ENCODE assay signal across 23 cellular contexts in genomic region chr10:126937026-126937425, GRCh38. TPM values are rescaled to one million over a fixed set of nuclear protein-coding genes. Genes with fewer than 3 reads are reported as not detected.
"Had no signal": no experiment of that assay in that cellular context is flagged by ENCODE, and none has a peak within 500 bp of the region (broad histone marks: within the 10 kb centered on the region; RNA-seq: fewer than 3 reads in every experiment).

No MANE protein-coding gene starts in this region.

- ATAC-seq: activated CD4-positive, alpha-beta T cell treated with anti-CD3 and anti-CD28 coated beads for 36 hours; activated CD8-positive, alpha-beta memory T cell treated with anti-CD3 and anti-CD28 coated beads, Interleukin-2, amount 10 ng/mL, durations not matched to agents 7 days and 5 days; activated CD8-positive, alpha-beta T cell treated with anti-CD3 and anti-CD28 coated beads, Interleukin-2, amount 10 ng/mL, durations not matched to agents 7 days and 5 days; esophagus mucosa; foreskin keratinocyte; gastroesophageal sphincter had no signal

- DNase-seq: activated CD4-positive, alpha-beta memory T cell treated with anti-CD3 and anti-CD28 coated beads for 36 hours; activated CD4-positive, alpha-beta T cell treated with anti-CD3 and anti-CD28 coated beads for 36 hours; activated CD4-positive, alpha-beta T cell treated with anti-CD3 and anti-CD28 coated beads, Interleukin-2, amount 10 ng/mL, durations not matched to agents 24 days and 14 days; activated CD4-positive, CD25-positive, alpha-beta regulatory T cell; activated CD4-positive, CD25-positive, alpha-beta regulatory T cell treated with anti-CD3 and anti-CD28 coated beads, Interleukin-2, amount 50 U/mL, for 72 hours; activated CD8-positive, alpha-beta memory T cell treated with anti-CD3 and anti-CD28 coated beads, Interleukin-2, amount 10 ng/mL, durations not matched to agents 7 days and 5 days; activated CD8-positive, alpha-beta memory T cell treated with anti-CD3 and anti-CD28 coated beads, Interleukin-2, amount 50 U/mL, for 4 hours; activated CD8-positive, alpha-beta T cell treated with anti-CD3 and anti-CD28 coated beads, Interleukin-2, amount 10 ng/mL, durations not matched to agents 7 days and 5 days; activated effector memory CD4-positive, alpha-beta T cell treated with anti-CD3 and anti-CD28 coated beads, Interleukin-2, amount 50 U/mL, for 16 hours; activated naive CD4-positive, alpha-beta T cell treated with anti-CD3 and anti-CD28 coated beads for 36 hours; activated naive CD8-positive, alpha-beta T cell treated with anti-CD3 and anti-CD28 coated beads, Interleukin-2, amount 10 ng/mL, durations not matched to agents 7 days and 5 days; activated T-cell treated with anti-CD3 and anti-CD28 coated beads, Interleukin-2, amount 50 U/mL, for 1 hour; activated T-cell treated with anti-CD3 and anti-CD28 coated beads, Interleukin-2, amount 50 U/mL, for 48 hours; cortex of kidney; dorsolateral prefrontal cortex; effector memory CD4-positive, alpha-beta T cell; foreskin keratinocyte; heart right ventricle; T-helper 2 cell had no signal

- H3K4me3 ChIP-seq: ascending aorta, breast epithelium, dorsolateral prefrontal cortex, gastroesophageal sphincter, heart right ventricle had no signal

RNA-seq across cellular contexts. Expression of gene DOCK1, which starts 31.8 kb away (rescaled TPM):
- total RNA-seq: activated CD8-positive, alpha-beta T cell treated with anti-CD3 and anti-CD28 coated beads, Interleukin-2, amount 10 ng/mL, durations not matched to agents 7 days and 5 days had no signal
